In genomic region chr11:117458275-117459120, GRCh38 we compare ENCODE assay signal across 13 cellular contexts.
DNase-seq lines count a peak whose midpoint lies in the region; ATAC-seq and TF ChIP-seq lines count a peak whose summit lies in the region.
"Had no signal": no experiment of that assay in that cellular context is flagged by ENCODE, and none has a peak within 500 bp of the region (broad histone marks: within the 10 kb centered on the region; RNA-seq: fewer than 3 reads in every experiment).

No MANE protein-coding gene starts in this region.

- DNase-seq in Daoy (ENCODE audit: low read depth): peak; percentile 56
- DNase-seq in Panc1 (ENCODE audit: low read depth, low spot score): no peak
- peak; percentile 59 for DNase-seq in left kidney (ENCODE audit: low read depth, low spot score)
- no peak for DNase-seq in AG08395 (ENCODE audit: low spot score)
- DNase-seq in CD8-positive, alpha-beta T cell: no peak
- DNase-seq in NCI-H146 treated with DMSO at 0.1 percent for 48 hours (lab: John Stamatoyannopoulos, UW; ENCODE audit: unreplicated experiment): no peak
- DNase-seq: left ventricle myocardium inferior had no signal

- H3K27ac Mint-ChIP-seq in CD8-positive, alpha-beta T cell: no peak overlapping the region
- H3K27ac Mint-ChIP-seq: activated naive CD4-positive, alpha-beta T cell treated with anti-CD3 and anti-CD28 coated beads, Interleukin-2, amount 50 U/mL, for 24 hours had no signal

- no peaks in the 10 kb centered on the region for H3K4me1 Mint-ChIP-seq in CD8-positive, alpha-beta T cell (ENCODE audit: low read depth)
- H3K4me1 Mint-ChIP-seq: activated naive CD4-positive, alpha-beta T cell treated with anti-CD3 and anti-CD28 coated beads, Interleukin-2, amount 50 U/mL, for 24 hours had no signal

- H3K4me3 Mint-ChIP-seq in CD8-positive, alpha-beta T cell: no peak overlapping the region
- H3K4me3 Mint-ChIP-seq: activated naive CD4-positive, alpha-beta T cell treated with anti-CD3 and anti-CD28 coated beads, Interleukin-2, amount 50 U/mL, for 24 hours had no signal

- POLR2A ChIA-PET in Panc1 (lab: Charles Lee): no interaction called here
- POLR2A ChIA-PET in CD8-positive, alpha-beta T cell (lab: Charles Lee): no interaction called here

- no peak overlapping the region for H3K27ac ChIP-seq in Panc1 (ENCODE audit: low read length)
- no peak overlapping the region for H3K27ac ChIP-seq in CD8-positive, alpha-beta T cell (ENCODE audit: low read depth, low read length)
- H3K27ac ChIP-seq: epithelial cell of prostate, left ventricle myocardium inferior, SK-N-MC, tibial artery had no signal

- BruUV-seq in Panc1 (replicated peaks; lab: Mats Ljungman, UMichigan): no TSS peak

- no peaks in the 10 kb centered on the region; the same call in 1 of the 2 replicates for H3K27me3 ChIP-seq in Panc1 (ENCODE audit: control insufficient read depth, insufficient read depth, low read length)
- H3K27me3 ChIP-seq in CD8-positive, alpha-beta T cell (ENCODE audit: insufficient read depth, low read length): no peaks in the 10 kb centered on the region

- H3K36me3 ChIP-seq in Panc1 (ENCODE audit: control insufficient read depth, insufficient read depth, low read length): no peaks in the 10 kb centered on the region
- no peaks in the 10 kb centered on the region for H3K36me3 ChIP-seq in CD8-positive, alpha-beta T cell (ENCODE audit: insufficient read depth, low read length)
- H3K36me3 ChIP-seq: tibial artery had no signal

- intact Hi-C loops in Panc1 (cut with micrococcal nuclease; ENCODE audit: unreplicated experiment): no loop called here
- intact Hi-C loops in CD8-positive, alpha-beta T cell (cut with DNase I, micrococcal nuclease): no loop called here

- peak; percentile 41 for ATAC-seq in GM21447 (IDR thresholded peaks at IDR 0.05; ENCODE audit: unreplicated experiment)
- peak; percentile 18 for ATAC-seq in Panc1
- no peak for ATAC-seq in CD8-positive, alpha-beta T cell
- ATAC-seq in GM21367 (IDR thresholded peaks at IDR 0.05; ENCODE audit: unreplicated experiment): no peak

- no peak overlapping the region for H3K4me3 ChIP-seq in Panc1 (ENCODE audit: low read depth in 2 of 2, low read length in 2 of 2)
- no peak overlapping the region for H3K4me3 ChIP-seq in CD8-positive, alpha-beta T cell (ENCODE audit: low read depth, low read length)
- H3K4me3 ChIP-seq: left ventricle myocardium inferior, SK-N-MC, tibial artery had no signal

- peaks cover 7% of the 10 kb centered on the region for H3K9me3 ChIP-seq in Panc1 (ENCODE audit: control insufficient read depth, insufficient read depth, low read depth, low read length)
- H3K9me3 ChIP-seq in CD8-positive, alpha-beta T cell (ENCODE audit: low read length): no peaks in the 10 kb centered on the region

- CTCF ChIA-PET in Panc1 (lab: Charles Lee): interaction anchor here (1.2 kb wide), 1 partner anchor 21 kb away, joined by 3 read pairs; no protein-coding TSS in a partner anchor
- CTCF ChIA-PET in CD8-positive, alpha-beta T cell (lab: Charles Lee): no interaction called here

- H3K9me3 Mint-ChIP-seq in CD8-positive, alpha-beta T cell: peaks cover 10% of the 10 kb centered on the region

- no peaks in the 10 kb centered on the region for H3K27me3 Mint-ChIP-seq in CD8-positive, alpha-beta T cell (ENCODE audit: low read depth)

- no peak for TF ChIP-seq CTCF in Panc1 (IDR thresholded peaks at IDR 0.05)
- TF ChIP-seq CTCF in CD8-positive, alpha-beta T cell (IDR thresholded peaks at IDR 0.05): no peak

- no peaks in the 10 kb centered on the region for H3K4me1 ChIP-seq in Panc1 (ENCODE audit: control insufficient read depth, insufficient read depth, low read length)
- no peaks in the 10 kb centered on the region for H3K4me1 ChIP-seq in CD8-positive, alpha-beta T cell (ENCODE audit: insufficient read depth, low read length)
- H3K4me1 ChIP-seq: left ventricle myocardium inferior, tibial artery had no signal

- in situ Hi-C loops in Panc1 (cut with HindIII; ENCODE audit: low pct_unique_long_range_greater_than_20kb, low sequenced_read_pairs): no loop called here

- no peaks in the 10 kb centered on the region for H3K36me3 Mint-ChIP-seq in CD8-positive, alpha-beta T cell

Comparison
In these comparisons a context has a peak if more than half of its experiments do, and no peak if none do; other contexts are left out.
1. DNase-seq: peak in Daoy (single experiment) and left kidney (single experiment); none in Panc1 (single experiment), AG08395 (single experiment), CD8-positive, alpha-beta T cell (0 of 7) and NCI-H146 treated with DMSO at 0.1 percent for 48 hours (single experiment).
2. ATAC-seq: peak in GM21447 (single experiment) and Panc1 (single experiment); none in CD8-positive, alpha-beta T cell (single experiment) and GM21367 (single experiment).